In genomic region chr17:57004944-57005579, GRCh38 we compare ENCODE assay signal across 8 cellular contexts. TPM values are rescaled to one million over a fixed set of nuclear protein-coding genes. Genes with fewer than 3 reads are reported as not detected.
DNase-seq lines count a peak whose midpoint lies in the region; ATAC-seq, FAIRE-seq and TF ChIP-seq lines count a peak whose summit lies in the region.

No MANE protein-coding gene starts in this region.

- H3K27me3 Mint-ChIP-seq in Calu3 (ENCODE audit: unreplicated experiment) = no peaks in the 10 kb centered on the region

- DNase-seq in Calu3 = peak; percentile 5
- DNase-seq in GM19239 (ENCODE audit: insufficient read length, low spot score) = peak; percentile 39
- DNase-seq in Peyer's patch = peak in 2 of 3 donors; percentile 69 to 77
- DNase-seq in left ventricle myocardium inferior = no peak
- no peak for DNase-seq in stimulated activated naive CD4-positive, alpha-beta T cell (lab: John Stamatoyannopoulos, UW)
- DNase-seq in HUDEP-2 (lab: John Stamatoyannopoulos, UW; ENCODE audit: unreplicated experiment in 76 of 76) = no peak
- DNase-seq in inferior parietal cortex (ENCODE audit: extremely low spot score) = no peak

- H3K27ac Mint-ChIP-seq in Calu3 (ENCODE audit: unreplicated experiment) = no peak overlapping the region

- no peaks in the 10 kb centered on the region for H3K9me3 Mint-ChIP-seq in Calu3 (ENCODE audit: low read depth, unreplicated experiment)

- CTCF ChIA-PET in Calu3 (lab: Charles Lee) = no interaction called here

- H3K9me3 ChIP-seq in Peyer's patch = no peaks in the 10 kb centered on the region
- no peaks in the 10 kb centered on the region for H3K9me3 ChIP-seq in left ventricle myocardium inferior (replicated peaks)

- no peaks in the 10 kb centered on the region for H3K36me3 Mint-ChIP-seq in Calu3 (ENCODE audit: insufficient read depth, unreplicated experiment)

- H3K4me3 ChIP-seq in Peyer's patch (no peak overlapping the region), left ventricle myocardium inferior (no peak overlapping the region)

- no peaks in the 10 kb centered on the region for H3K4me1 Mint-ChIP-seq in Calu3 (ENCODE audit: low read depth, unreplicated experiment)

- H3K36me3 ChIP-seq in Peyer's patch (peaks cover 0 to 39% (median 0%) of the 10 kb centered on the region in 3 donors), left ventricle myocardium inferior (peaks cover 58% of the 10 kb centered on the region)

- intact Hi-C loops in Calu3 (cut with micrococcal nuclease; ENCODE audit: unreplicated experiment) = no loop called here
- intact Hi-C loops in left ventricle myocardium inferior (cut with micrococcal nuclease) = no loop called here

- peak; percentile 81 for ATAC-seq in HG03097 (IDR thresholded peaks at IDR 0.05; ENCODE audit: low FRiP score, unreplicated experiment)

- H3K27me3 ChIP-seq in Peyer's patch = no peaks in the 10 kb centered on the region
- H3K27me3 ChIP-seq in left ventricle myocardium inferior (ENCODE audit: low read depth) = no peaks in the 10 kb centered on the region

- H3K4me1 ChIP-seq in Peyer's patch (peaks cover 0 to 7% (median 4%) of the 10 kb centered on the region in 4 donors), left ventricle myocardium inferior (peaks cover 5% of the 10 kb centered on the region)

- no peak for TF ChIP-seq CTCF in Calu3 (IDR thresholded peaks at IDR 0.05; ENCODE audit: unreplicated experiment)
- TF ChIP-seq CTCF in Peyer's patch (IDR thresholded peaks at IDR 0.05) = peak in 3 of 6 experiments; percentile 44 to 54 (median 50)
- TF ChIP-seq CTCF in left ventricle myocardium inferior (IDR thresholded peaks at IDR 0.05; ENCODE audit: borderline replicate concordance) = peak; percentile 53

- H3K27ac ChIP-seq in Peyer's patch = peak overlapping the region in 2 of 4 donors; percentile 13 to 77
- no peak overlapping the region for H3K27ac ChIP-seq in left ventricle myocardium inferior (replicated peaks)

- no peak overlapping the region for H3K4me3 Mint-ChIP-seq in Calu3 (ENCODE audit: low read depth, unreplicated experiment)

- TF ChIP-seq POLR2A in Peyer's patch (IDR thresholded peaks at IDR 0.05) = no peak

- peak; percentile 89 for FAIRE-seq in GM19239 (lab: Jason Lieb, UNC)

- no TSS peak for BruUV-seq in Calu3 (replicated peaks; lab: Mats Ljungman, UMichigan)

RNA-seq across cellular contexts. Expression of gene SCPEP1, which starts 27.1 kb away (rescaled TPM):
- total RNA-seq in Calu3 (2022) (17.6 and 20.2 TPM in 2 replicates), Peyer's patch (100 to 1,000 TPM in 1 of 4 donors, 10 to 100 TPM in 3; 48.7 to 150 (median 64.7) TPM), left ventricle myocardium inferior (70.2 TPM)

RNA-seq across cellular contexts. Expression of gene COIL, which starts 44.2 kb away (rescaled TPM):
- total RNA-seq in Calu3 (2022) (13.4 and 13.5 TPM in 2 replicates), Peyer's patch (10 to 100 TPM in 3 of 4 donors, 1 to 10 TPM in 1; 8.6 to 20.6 (median 12.5) TPM), left ventricle myocardium inferior (8.2 TPM)

Comparison
In these comparisons a context has a peak if more than half of its experiments do, and no peak if none do; other contexts are left out.
1. DNase-seq: peak in Calu3 (single experiment), GM19239 (single experiment) and Peyer's patch (2 of 3); none in left ventricle myocardium inferior (single experiment), stimulated activated naive CD4-positive, alpha-beta T cell (0 of 6), HUDEP-2 (0 of 76) and inferior parietal cortex (single experiment).